Comparison of ENCODE assay signal across 8 cellular contexts in genomic region chrX:1453951-1454785, GRCh38. TPM values are rescaled to one million over a fixed set of nuclear protein-coding genes. Genes with fewer than 3 reads are reported as not detected.
DNase-seq lines count a peak whose midpoint lies in the region; ATAC-seq and TF ChIP-seq lines count a peak whose summit lies in the region.

No MANE protein-coding gene starts in this region.

- peaks cover 0 to 4% (median 0%) of the 10 kb centered on the region in 45 donors for H3K27me3 ChIP-seq in dorsolateral prefrontal cortex

- H3K9me3 Mint-ChIP-seq in activated CD4-positive, alpha-beta T cell treated with anti-CD3 and anti-CD28 coated beads for 36 hours (ENCODE audit: low read depth): peaks cover 7% of the 10 kb centered on the region

- H3K27ac ChIP-seq in 22Rv1: no peak overlapping the region
- H3K27ac ChIP-seq in dorsolateral prefrontal cortex: peak overlapping the region in 4 of 59 donors; percentile 18 to 65 (median 28)

- CTCF ChIA-PET in activated CD4-positive, alpha-beta T cell treated with anti-CD3 and anti-CD28 coated beads for 36 hours (lab: Charles Lee): no interaction called here

- POLR2A ChIA-PET in activated CD4-positive, alpha-beta T cell treated with anti-CD3 and anti-CD28 coated beads for 36 hours (lab: Charles Lee): no interaction called here

- no peaks in the 10 kb centered on the region for H3K27me3 Mint-ChIP-seq in activated CD4-positive, alpha-beta T cell treated with anti-CD3 and anti-CD28 coated beads for 36 hours

- peaks cover 8% of the 10 kb centered on the region for H3K4me1 Mint-ChIP-seq in activated CD4-positive, alpha-beta T cell treated with anti-CD3 and anti-CD28 coated beads for 36 hours

- ATAC-seq in GM19025 (IDR thresholded peaks at IDR 0.05; ENCODE audit: low read depth, unreplicated experiment): peak; percentile 27
- ATAC-seq in HG03432 (IDR thresholded peaks at IDR 0.05; ENCODE audit: unreplicated experiment): peak; percentile 48
- peak; percentile 57 for ATAC-seq in activated CD4-positive, alpha-beta T cell treated with anti-CD3 and anti-CD28 coated beads for 36 hours

- intact Hi-C loops in activated CD4-positive, alpha-beta T cell treated with anti-CD3 and anti-CD28 coated beads for 36 hours (cut with DNase I, micrococcal nuclease): loop anchor here (1.0 to 5.0 kb wide), 15 partner anchors 27 to 1237 kb away; partner anchors contain the start of genes P2RY8 (in 2 of the 2), SLC25A6 (in 2 of the 2), AKAP17A (in 1 of the 2) and CD99 (in 1 of the 2)
- intact Hi-C loops in dorsolateral prefrontal cortex (cut with DNase I): loop anchor here (2.0 to 10.0 kb wide), 6 partner anchors 59 to 1141 kb away; partner anchors contain the start of genes AKAP17A (in 2 of the 2) and SLC25A6 (in 2 of the 2)

- H3K36me3 Mint-ChIP-seq in activated CD4-positive, alpha-beta T cell treated with anti-CD3 and anti-CD28 coated beads for 36 hours (ENCODE audit: low read depth): peaks cover 10% of the 10 kb centered on the region

- peak overlapping the region; percentile 47 for H3K27ac Mint-ChIP-seq in activated CD4-positive, alpha-beta T cell treated with anti-CD3 and anti-CD28 coated beads for 36 hours

- H3K4me3 ChIP-seq in dorsolateral prefrontal cortex: peak overlapping the region in 56 of 59 donors; percentile 19 to 91 (median 48)

- DNase-seq in activated CD4-positive, alpha-beta T cell treated with anti-CD3 and anti-CD28 coated beads for 36 hours: peak; percentile 96
- DNase-seq in dorsolateral prefrontal cortex: peak; percentile 65 to 84 (median 72)
- peak; percentile 94 for DNase-seq in mesenteric fat pad (ENCODE audit: low spot score)
- peak; percentile 87 to 90 for DNase-seq in stimulated activated CD8-positive, alpha-beta memory T cell treated with anti-CD3 and anti-CD28 coated beads, Interleukin-2, amount 100 ng/mL, for 48 hours (ENCODE audit: low read depth in 2 of 2)
- DNase-seq in NCI-H2196 treated with DMSO at 0.1 percent for 48 hours (lab: John Stamatoyannopoulos, UW; ENCODE audit: unreplicated experiment): no peak

- TF ChIP-seq CTCF in 22Rv1 (IDR thresholded peaks at IDR 0.05) (peak; percentile 95), dorsolateral prefrontal cortex (IDR thresholded peaks at IDR 0.05 in 54 of 56, conservative IDR thresholded peaks at IDR 0.05 in 2 of 56; ENCODE audit: low read depth in 1 of 56, partially characterized antibody in 56 of 56) (peak; percentile 81 to 98 (median 94))

- H3K4me3 Mint-ChIP-seq in activated CD4-positive, alpha-beta T cell treated with anti-CD3 and anti-CD28 coated beads for 36 hours: peak overlapping the region; percentile 53

RNA-seq across cellular contexts. Expression of gene ASMTL, which starts 1.5 kb away (rescaled TPM):
- total RNA-seq in activated CD4-positive, alpha-beta T cell treated with anti-CD3 and anti-CD28 coated beads for 36 hours: 10 to 100 TPM; 33.9 to 38.3 TPM
- total RNA-seq in dorsolateral prefrontal cortex (10 to 100 TPM; 15.8 to 57.3 (median 32.2) TPM), mesenteric fat pad (20.8 TPM)
